24 cellular contexts compared by ENCODE assay signal in the genomic region with DNA sequence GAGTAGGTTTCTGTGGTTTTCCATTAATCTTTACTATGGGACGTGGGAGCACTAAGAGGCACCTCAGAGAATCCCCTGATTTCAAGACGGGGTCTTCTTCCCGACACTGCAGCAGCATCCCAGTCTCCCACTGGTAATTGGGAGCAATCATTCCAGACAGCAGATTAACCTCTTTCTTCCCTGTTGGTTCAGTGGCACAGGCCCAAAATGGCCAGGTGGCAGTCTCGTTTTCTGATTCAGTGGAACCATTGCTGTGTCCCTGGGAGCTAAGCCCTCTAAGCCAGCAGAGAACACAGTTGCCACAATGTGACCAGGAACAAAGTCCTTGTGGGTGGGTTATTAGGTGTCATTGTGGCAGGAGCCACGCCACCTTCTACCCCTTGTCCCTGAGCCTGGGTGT.
"Had no signal": no experiment of that assay in that cellular context is flagged by ENCODE, and none has a peak within 500 bp of the region (broad histone marks: within the 10 kb centered on the region; RNA-seq: fewer than 3 reads in every experiment).

No MANE protein-coding gene starts in this region.

- H3K4me1 Mint-ChIP-seq: WTC11 had no signal

- H3K27ac Mint-ChIP-seq: effector memory CD8-positive, alpha-beta T cell; naive B cell; neural progenitor cell; T-helper 1 cell treated with Interleukin-12 subunit alpha and Interleukin-12 subunit beta and Interleukin-4 antibody, amounts not matched to agents 30 μg/mL and 1 μg/mL, for 36 hours; WTC11 had no signal

- ATAC-seq: effector memory CD8-positive, alpha-beta T cell; gastroesophageal sphincter; left colon; stimulated activated naive CD8-positive, alpha-beta T cell treated with anti-CD3 and anti-CD28 coated beads, Interleukin-15, Interleukin-2, amounts not matched to agents 100 U/mL and 50 U/mL, for 24 hours; WTC11 had no signal

- H3K36me3 ChIP-seq: adrenal gland, ascending aorta, brain microvascular endothelial cell, colonic mucosa, gastroesophageal sphincter, neural progenitor cell, prostate gland, tibial nerve, uterus had no signal

- H3K9me3 Mint-ChIP-seq: effector memory CD8-positive, alpha-beta T cell; naive B cell; neural progenitor cell; T-helper 1 cell treated with Interleukin-12 subunit alpha and Interleukin-12 subunit beta and Interleukin-4 antibody, amounts not matched to agents 30 μg/mL and 1 μg/mL, for 36 hours; WTC11 had no signal

- H3K9me3 ChIP-seq: adrenal gland, ascending aorta, colonic mucosa, gastroesophageal sphincter, prostate gland, tibial nerve, uterus had no signal

- H3K4me3 ChIP-seq: adrenal gland, ascending aorta, colonic mucosa, dorsolateral prefrontal cortex, gastroesophageal sphincter, neural progenitor cell, prostate gland, tibial nerve, uterus had no signal

- H3K27me3 ChIP-seq: ascending aorta, brain microvascular endothelial cell, colonic mucosa, neural progenitor cell, uterus had no signal

- H3K4me2 ChIP-seq: neural progenitor cell had no signal

- H3K36me3 Mint-ChIP-seq: naive B cell, neural progenitor cell, WTC11 had no signal

- DNase-seq: activated CD4-positive, alpha-beta T cell treated with anti-CD3 and anti-CD28 coated beads, Interleukin-2, amount 50 U/mL, for 4 hours; activated effector memory CD4-positive, alpha-beta T cell treated with anti-CD3 and anti-CD28 coated beads, Interleukin-2, amount 50 U/mL, for 16 hours; activated naive CD4-positive, alpha-beta T cell treated with anti-CD3 and anti-CD28 coated beads, Interleukin-2, amount 50 U/mL, for 16 hours; brain microvascular endothelial cell; central memory CD4-positive, alpha-beta T cell; colonic mucosa; effector memory CD8-positive, alpha-beta T cell; left colon; mesendoderm; naive B cell; stimulated activated CD4-positive, alpha-beta T cell treated with anti-CD3 and anti-CD28 coated beads, Interleukin-12 subunit alpha, Interleukin-12 subunit beta, amount 100 ng/mL, for 4 hours; stimulated activated CD4-positive, alpha-beta T cell treated with anti-CD3 and anti-CD28 coated beads, Interleukin-4, amount 100 ng/mL, for 4 hours; stimulated activated naive CD8-positive, alpha-beta T cell treated with anti-CD3 and anti-CD28 coated beads, Interleukin-15, Interleukin-2, amounts not matched to agents 100 U/mL and 50 U/mL, for 24 hours; T1000; uterus had no signal

- H3K9ac ChIP-seq: neural progenitor cell had no signal

- H3K4me3 Mint-ChIP-seq: effector memory CD8-positive, alpha-beta T cell; neural progenitor cell; T-helper 1 cell treated with Interleukin-12 subunit alpha and Interleukin-12 subunit beta and Interleukin-4 antibody, amounts not matched to agents 30 μg/mL and 1 μg/mL, for 36 hours; WTC11 had no signal

- H2AFZ ChIP-seq: neural progenitor cell had no signal

- H3K27ac ChIP-seq: adrenal gland, ascending aorta, brain microvascular endothelial cell, colonic mucosa, gastroesophageal sphincter, neural progenitor cell, prostate gland, tibial nerve, uterus had no signal

- H3K4me1 ChIP-seq: adrenal gland, ascending aorta, colonic mucosa, prostate gland had no signal
